Comparison of ENCODE assay signal across 18 cellular contexts in genomic region chr5:108763222-108763864, GRCh38.
"Had no signal": no experiment of that assay in that cellular context is flagged by ENCODE, and none has a peak within 500 bp of the region (broad histone marks: within the 10 kb centered on the region; RNA-seq: fewer than 3 reads in every experiment).

No MANE protein-coding gene starts in this region.

- H3K27ac Mint-ChIP-seq: activated CD8-positive, alpha-beta T cell treated with anti-CD3 and anti-CD28 coated beads for 36 hours; activated naive CD8-positive, alpha-beta T cell treated with anti-CD3 and anti-CD28 coated beads for 36 hours; activated T-helper 17 cell treated with anti-CD3 and anti-CD28 coated beads, Interleukin-2, amount 50 U/mL, for 72 hours; natural killer cell treated with Interleukin-12 subunit alpha and Interleukin-12 subunit beta and Interleukin-15 and Interleukin-18, amount 100 ng/mL, for 72 hours; stimulated activated effector memory CD8-positive, alpha-beta T cell treated with anti-CD3 and anti-CD28 coated beads, Interleukin-12 subunit alpha, Interleukin-12 subunit beta, amount 100 ng/mL, for 72 hours had no signal

- H3K27ac ChIP-seq: body of pancreas, neutrophil, pancreas had no signal

- H3K27me3 ChIP-seq: body of pancreas, neutrophil, pancreas had no signal

- H3K4me3 Mint-ChIP-seq: activated CD8-positive, alpha-beta T cell treated with anti-CD3 and anti-CD28 coated beads for 36 hours; activated naive CD8-positive, alpha-beta T cell treated with anti-CD3 and anti-CD28 coated beads for 36 hours; activated T-helper 17 cell treated with anti-CD3 and anti-CD28 coated beads, Interleukin-2, amount 50 U/mL, for 72 hours; mesothelial cell of epicardium; natural killer cell treated with Interleukin-12 subunit alpha and Interleukin-12 subunit beta and Interleukin-15 and Interleukin-18, amount 100 ng/mL, for 72 hours; stimulated activated effector memory CD8-positive, alpha-beta T cell treated with anti-CD3 and anti-CD28 coated beads, Interleukin-12 subunit alpha, Interleukin-12 subunit beta, amount 100 ng/mL, for 72 hours had no signal

- H3K9me3 ChIP-seq: body of pancreas, neutrophil, pancreas had no signal

- ATAC-seq: activated CD8-positive, alpha-beta T cell treated with anti-CD3 and anti-CD28 coated beads for 36 hours; activated T-helper 17 cell treated with anti-CD3 and anti-CD28 coated beads, Interleukin-2, amount 50 U/mL, for 72 hours; body of pancreas; left lobe of liver; natural killer cell treated with Interleukin-12 subunit alpha and Interleukin-12 subunit beta and Interleukin-15 and Interleukin-18, amount 100 ng/mL, for 72 hours; pancreas; sciatic nerve; stimulated activated effector memory CD8-positive, alpha-beta T cell treated with anti-CD3 and anti-CD28 coated beads, Interleukin-12 subunit alpha, Interleukin-12 subunit beta, amount 100 ng/mL, for 72 hours had no signal

- H3K4me3 ChIP-seq: body of pancreas, pancreas had no signal

- H3K9me3 Mint-ChIP-seq: natural killer cell treated with Interleukin-12 subunit alpha and Interleukin-12 subunit beta and Interleukin-15 and Interleukin-18, amount 100 ng/mL, for 72 hours; stimulated activated effector memory CD8-positive, alpha-beta T cell treated with anti-CD3 and anti-CD28 coated beads, Interleukin-12 subunit alpha, Interleukin-12 subunit beta, amount 100 ng/mL, for 72 hours had no signal

- H3K27me3 Mint-ChIP-seq: activated CD8-positive, alpha-beta T cell treated with anti-CD3 and anti-CD28 coated beads for 36 hours; activated naive CD8-positive, alpha-beta T cell treated with anti-CD3 and anti-CD28 coated beads for 36 hours; activated T-helper 17 cell treated with anti-CD3 and anti-CD28 coated beads, Interleukin-2, amount 50 U/mL, for 72 hours; natural killer cell treated with Interleukin-12 subunit alpha and Interleukin-12 subunit beta and Interleukin-15 and Interleukin-18, amount 100 ng/mL, for 72 hours had no signal

- H3K4me1 Mint-ChIP-seq: activated T-helper 17 cell treated with anti-CD3 and anti-CD28 coated beads, Interleukin-2, amount 50 U/mL, for 72 hours had no signal

- DNase-seq: activated CD4-positive, alpha-beta T cell treated with anti-CD3 and anti-CD28 coated beads for 48 hours; activated CD8-positive, alpha-beta T cell treated with anti-CD3 and anti-CD28 coated beads for 36 hours; activated naive CD4-positive, alpha-beta T cell; activated naive CD8-positive, alpha-beta T cell treated with anti-CD3 and anti-CD28 coated beads for 36 hours; activated T-cell treated with anti-CD3 and anti-CD28 coated beads, Interleukin-2, amount 50 U/mL, for 1 hour; amygdala; body of pancreas; caudate nucleus; kidney; pancreas; stimulated activated CD4-positive, alpha-beta T cell treated with anti-CD3 and anti-CD28 coated beads, Interleukin-4, amount 100 ng/mL, for 24 hours had no signal

- H3K4me1 ChIP-seq: pancreas had no signal

- H3K36me3 Mint-ChIP-seq: natural killer cell treated with Interleukin-12 subunit alpha and Interleukin-12 subunit beta and Interleukin-15 and Interleukin-18, amount 100 ng/mL, for 72 hours; stimulated activated effector memory CD8-positive, alpha-beta T cell treated with anti-CD3 and anti-CD28 coated beads, Interleukin-12 subunit alpha, Interleukin-12 subunit beta, amount 100 ng/mL, for 72 hours had no signal

- H3K36me3 ChIP-seq: neutrophil, pancreas had no signal
